ENCODE assay signal across 12 cellular contexts in the genomic region with DNA sequence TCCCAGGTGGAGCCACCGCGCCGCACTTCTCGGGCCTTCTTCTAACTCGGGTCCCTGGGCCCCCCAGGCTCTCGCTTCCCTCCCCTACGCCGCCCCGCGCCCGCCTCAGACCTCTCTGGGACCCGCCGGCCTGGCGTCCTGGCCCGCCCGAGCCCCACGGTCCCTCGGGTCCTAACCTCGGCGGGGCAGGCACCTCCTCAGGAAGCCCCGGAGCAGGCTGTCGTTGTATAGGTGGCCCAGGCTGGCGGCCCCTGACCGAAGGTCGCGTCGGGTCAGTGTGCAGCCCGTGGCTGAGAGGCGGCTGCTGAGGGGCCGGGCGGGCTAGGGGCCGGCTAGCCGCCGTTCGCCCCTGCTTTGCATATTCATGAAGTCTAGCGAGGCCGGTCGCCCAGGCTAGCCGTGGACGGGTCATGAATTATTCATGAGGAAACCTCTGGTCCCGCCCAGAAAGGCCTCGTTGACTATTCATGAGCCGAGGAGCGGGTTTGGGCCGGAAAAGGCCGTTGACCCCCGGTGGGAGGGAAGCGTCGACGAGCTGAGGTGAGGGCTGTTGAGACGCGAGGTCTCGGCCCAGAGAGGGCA. TPM values are rescaled to one million over a fixed set of nuclear protein-coding genes. Genes with fewer than 3 reads are reported as not detected.
DNase-seq lines count a peak whose midpoint lies in the region; ATAC-seq and TF ChIP-seq lines count a peak whose summit lies in the region.
"Had no signal": no experiment of that assay in that cellular context is flagged by ENCODE, and none has a peak within 500 bp of the region (broad histone marks: within the 10 kb centered on the region; RNA-seq: fewer than 3 reads in every experiment).

A gene with protein sequence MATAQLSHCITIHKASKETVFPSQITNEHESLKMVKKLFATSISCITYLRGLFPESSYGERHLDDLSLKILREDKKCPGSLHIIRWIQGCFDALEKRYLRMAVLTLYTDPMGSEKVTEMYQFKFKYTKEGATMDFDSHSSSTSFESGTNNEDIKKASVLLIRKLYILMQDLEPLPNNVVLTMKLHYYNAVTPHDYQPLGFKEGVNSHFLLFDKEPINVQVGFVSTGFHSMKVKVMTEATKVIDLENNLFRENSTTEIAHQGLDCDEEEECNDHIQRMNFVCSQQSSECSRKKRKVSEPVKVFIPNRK (plus strand): TSS at position 513 of the 582 bp plus-strand sequence. CDS start 13,489 bp downstream, outside the sequence.

- H3K4me1 ChIP-seq in BLaER1 (peaks cover 58% of the 10 kb centered on the region), NT2/D1 (ENCODE audit: insufficient read depth, insufficient read length) (peaks cover 2% of the 10 kb centered on the region)

- H3K27me3 Mint-ChIP-seq in natural killer cell (ENCODE audit: low read depth in 2 of 2), result peaks cover 26 to 41% of the 10 kb centered on the region in 2 donors
- H3K27me3 Mint-ChIP-seq: CD4-positive, alpha-beta T cell; central memory CD8-positive, alpha-beta T cell had no signal

- H3K9ac ChIP-seq in BLaER1 (peak within 1 kb of the TSS; percentile 81), NT2/D1 (ENCODE audit: insufficient read length, low read depth) (peak within 1 kb of the TSS; percentile 64)

- intact Hi-C loops in head of caudate nucleus (cut with DNase I), result loop anchor here (10.0 kb wide), 2 partner anchors 395 to 445 kb away; no protein-coding TSS in a partner anchor
- intact Hi-C loops in natural killer cell (cut with micrococcal nuclease), result no loop called here

- no peaks in the 10 kb centered on the region for H3K9me3 ChIP-seq in BLaER1
- peaks cover 5% of the 10 kb centered on the region; the same call in 1 of the 2 replicates for H3K9me3 ChIP-seq in NT2/D1 (ENCODE audit: insufficient read depth, low read length)

- no peaks in the 10 kb centered on the region for H3K27me3 ChIP-seq in BLaER1
- H3K27me3 ChIP-seq in NT2/D1 (ENCODE audit: insufficient read depth, insufficient read length), result peaks cover 7% of the 10 kb centered on the region

- H3K4me3 ChIP-seq in BLaER1, result peak within 1 kb of the TSS; percentile 75
- peak within 1 kb of the TSS; percentile 49 for H3K4me3 ChIP-seq in NT2/D1 (ENCODE audit: insufficient read length, low read depth)

- TF ChIP-seq CTCF in natural killer cell (IDR thresholded peaks at IDR 0.05), result no peak

- H3K4me3 Mint-ChIP-seq in natural killer cell, result peak within 1 kb of the TSS; percentile 59

- peak within 1 kb of the TSS; percentile 90 for H3K4me2 ChIP-seq in BLaER1

- DNase-seq in NT2/D1 (ENCODE audit: low read depth, low spot score), result peak; percentile 87
- peak; percentile 8 to 77 (median 48) for DNase-seq in head of caudate nucleus
- DNase-seq in natural killer cell, result no peak
- no peak for DNase-seq in NCI-H2196 (lab: John Stamatoyannopoulos, UW; ENCODE audit: unreplicated experiment)
- DNase-seq in NCI-H1694 treated with DMSO at 0.1 percent for 48 hours (lab: John Stamatoyannopoulos, UW), result no peak
- no peak for DNase-seq in NCI-H524 treated with DMSO at 0.1 percent for 48 hours (lab: John Stamatoyannopoulos, UW)
- DNase-seq: CD4-positive, alpha-beta T cell; occipital lobe had no signal

- no peaks in the 10 kb centered on the region for H3K36me3 Mint-ChIP-seq in natural killer cell

- H3K27ac ChIP-seq in BLaER1, result peak within 1 kb of the TSS; percentile 88

- H3K9me3 Mint-ChIP-seq in natural killer cell, result no peaks in the 10 kb centered on the region
- H3K9me3 Mint-ChIP-seq: central memory CD8-positive, alpha-beta T cell had no signal

- H4K20me1 ChIP-seq in BLaER1, result peaks cover 4% of the 10 kb centered on the region; the same call in 1 of the 2 replicates

- no peaks in the 10 kb centered on the region for H3K36me3 ChIP-seq in BLaER1
- no peaks in the 10 kb centered on the region for H3K36me3 ChIP-seq in NT2/D1 (ENCODE audit: insufficient read depth, insufficient read length, low read length)

- H3K27ac Mint-ChIP-seq in natural killer cell, result no peak within 1 kb of the TSS

- peaks cover 0 to 8% of the 10 kb centered on the region in 2 donors for H3K4me1 Mint-ChIP-seq in natural killer cell

- ATAC-seq in natural killer cell (peak in 2 of 3 donors; percentile 60 to 90), HG03460 (IDR thresholded peaks at IDR 0.05; ENCODE audit: unreplicated experiment) (no peak)

RNA-seq across cellular contexts. Expression of the gene that starts here (rescaled TPM):
- not detected for total RNA-seq in natural killer cell
- total RNA-seq: CD4-positive, alpha-beta T cell; NCI-H460 had no signal

Comparison
In these comparisons a context has a peak if more than half of its experiments do, and no peak if none do; other contexts are left out.
1. Peak in ATAC-seq in natural killer cell; RNA of the gene not detected or under 1 TPM.
2. DNase-seq: peak in NT2/D1 (single experiment) and head of caudate nucleus (42 of 42); none in natural killer cell (single experiment), NCI-H2196 (single experiment), NCI-H1694 treated with DMSO at 0.1 percent for 48 hours (single experiment) and NCI-H524 treated with DMSO at 0.1 percent for 48 hours (single experiment).